Comparison of ENCODE assay signal across 1 cellular context in the genomic region with DNA sequence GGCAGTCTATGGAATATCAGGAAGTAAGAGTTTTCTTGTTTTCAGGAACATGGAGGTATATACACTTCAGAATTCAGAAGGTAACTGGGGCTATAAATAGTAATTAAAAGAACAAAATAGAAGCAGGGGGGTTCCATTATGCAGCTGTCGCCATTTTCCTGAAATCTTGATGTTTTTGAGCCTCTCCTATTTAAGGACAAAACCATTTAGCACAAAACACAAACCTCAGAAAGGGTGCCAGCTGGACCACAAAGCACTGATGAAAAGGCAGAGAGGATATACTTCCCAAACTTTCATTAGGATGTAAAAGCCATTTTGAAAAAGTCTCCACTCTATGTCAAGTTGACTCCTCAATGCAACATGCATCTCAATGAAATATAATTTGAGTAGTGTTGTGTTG.
TF ChIP-seq lines count a peak whose summit lies in the region.

No MANE protein-coding gene starts in this region.

TF ChIP-seq in GM23338, 12 proteins besides CTCF, POLR2A, EP300 and RAD21 (continued from another document):
- TF ChIP-seq ZNF462 (CRISPR knock-in tag; IDR thresholded peaks at IDR 0.05) (no peak), ZNF114 (CRISPR knock-in tag; IDR thresholded peaks at IDR 0.05) (no peak), CREB1 (CRISPR knock-in tag; IDR thresholded peaks at IDR 0.05; ENCODE audit: low read depth) (no peak), NANOG (IDR thresholded peaks at IDR 0.05; ENCODE audit: borderline replicate concordance) (no peak), POLR2AphosphoS5 (IDR thresholded peaks at IDR 0.05; ENCODE audit: low read depth) (no peak), EZH2 (IDR thresholded peaks at IDR 0.05; ENCODE audit: low read depth, unreplicated experiment) (no peak)
